Comparison of ENCODE assay signal across 20 cellular contexts in genomic region chr5:137115152-137115551, GRCh38.
A peak's percentile ranks its signal among the peaks of the same experiment; 100 is the strongest.
DNase-seq lines count a peak whose midpoint lies in the region; ATAC-seq, FAIRE-seq and TF ChIP-seq lines count a peak whose summit lies in the region.
"Had no signal": no experiment of that assay in that cellular context is flagged by ENCODE, and none has a peak within 500 bp of the region (broad histone marks: within the 10 kb centered on the region; RNA-seq: fewer than 3 reads in every experiment).

No MANE protein-coding gene starts in this region.

- dilution Hi-C loops in endothelial cell of umbilical vein (cut with MboI; ENCODE audit: extremely low pct_ligation_motif_present, low sequenced_read_pairs), result no loop called here

- CTCF ChIA-PET in PC-3 (lab: Charles Lee), result no interaction called here
- CTCF ChIA-PET in endothelial cell of umbilical vein (lab: Charles Lee), result interaction anchor here (1.2 to 2.5 kb wide), 3 partner anchors 9 to 146 kb away, joined by 3 to 7 read pairs (median 4); no protein-coding TSS in a partner anchor

- no peaks in the 10 kb centered on the region for H3K36me3 ChIP-seq in BLaER1 treated with 17β-estradiol and CSF1 and Interleukin-3, amounts not matched to agents 10 nM and 100 nM
- H3K36me3 ChIP-seq in PC-3 (ENCODE audit: low read depth, low read length) (no peaks in the 10 kb centered on the region), endothelial cell of umbilical vein (ENCODE audit: control insufficient read depth in 2 of 2, extremely low read depth in 1 of 2, insufficient read depth in 2 of 2, low read length in 2 of 2) (no peaks in the 10 kb centered on the region), upper lobe of left lung (no peaks in the 10 kb centered on the region)

- no peaks in the 10 kb centered on the region for H3K27me3 ChIP-seq in BLaER1 treated with 17β-estradiol and CSF1 and Interleukin-3, amounts not matched to agents 10 nM and 100 nM
- H3K27me3 ChIP-seq in PC-3 (ENCODE audit: low read length) (no peaks in the 10 kb centered on the region), endothelial cell of umbilical vein (ENCODE audit: control insufficient read depth in 2 of 2, insufficient read depth in 2 of 2, low read length in 2 of 2) (no peaks in the 10 kb centered on the region), upper lobe of left lung (no peaks in the 10 kb centered on the region)

- no peaks in the 10 kb centered on the region for H3K9me1 ChIP-seq in endothelial cell of umbilical vein (replicated peaks; ENCODE audit: control insufficient read depth, extremely low read depth, insufficient read depth, low read length)

- POLR2A ChIA-PET in PC-3 (lab: Charles Lee; ENCODE audit: unreplicated experiment) (no interaction called here), endothelial cell of umbilical vein (lab: Charles Lee) (no interaction called here)

- BruUV-seq in PC-3 (replicated peaks; lab: Mats Ljungman, UMichigan) (no TSS peak), endothelial cell of umbilical vein (replicated peaks; lab: Mats Ljungman, UMichigan) (no TSS peak)

- H3K9ac ChIP-seq in BLaER1 treated with 17β-estradiol and CSF1 and Interleukin-3, amounts not matched to agents 10 nM and 100 nM, result no peak overlapping the region
- H3K9ac ChIP-seq in PC-3 (ENCODE audit: low read length), result no peak overlapping the region
- no peak overlapping the region for H3K9ac ChIP-seq in endothelial cell of umbilical vein (replicated peaks; ENCODE audit: extremely low read depth, insufficient read depth, low read length)

- WGBS in upper lobe of left lung, 2 donors, result 53 to 56% methylated on average over 6 of the region's 6 CpGs

- ATAC-seq in PC-3 (no peak), GM19395 (IDR thresholded peaks at IDR 0.05; ENCODE audit: unreplicated experiment) (no peak), GM19397 (IDR thresholded peaks at IDR 0.05; ENCODE audit: unreplicated experiment) (no peak), HG02973 (IDR thresholded peaks at IDR 0.05; ENCODE audit: unreplicated experiment) (no peak), upper lobe of left lung (ENCODE audit: low FRiP score in 2 of 2) (no peak)
- ATAC-seq: T-cell had no signal

- FAIRE-seq in endothelial cell of umbilical vein (lab: Jason Lieb, UNC), result no peak
- FAIRE-seq: G401.6, HTR-8/SVneo had no signal

- DNase-seq in KBM-7 (peak; percentile 3), PC-3 (peak; percentile 3), endothelial cell of umbilical vein (ENCODE audit: low read depth, low spot score) (peak; percentile 47), upper lobe of left lung (no peak)
- DNase-seq: AML-193; Calu3; CD4-positive, alpha-beta T cell; DMS79; HCEC 1CT; NCI-H1105; NCI-H187; NCI-H446 treated with DMSO at 0.1 percent for 48 hours; NCI-H774; T-cell had no signal

- H3F3A ChIP-seq in PC-3 (ENCODE audit: low read length, unreplicated experiment), result no peaks in the 10 kb centered on the region

- no peak for TF ChIP-seq EP300 in upper lobe of left lung (IDR thresholded peaks at IDR 0.05)

- no peaks in the 10 kb centered on the region for H4K20me1 ChIP-seq in BLaER1 treated with 17β-estradiol and CSF1 and Interleukin-3, amounts not matched to agents 10 nM and 100 nM
- H4K20me1 ChIP-seq in PC-3 (ENCODE audit: low read length) (no peaks in the 10 kb centered on the region), endothelial cell of umbilical vein (replicated peaks; ENCODE audit: control insufficient read depth, extremely low read depth, insufficient read depth, low read length) (no peaks in the 10 kb centered on the region)

- TF ChIP-seq POLR2A in endothelial cell of umbilical vein (IDR thresholded peaks at IDR 0.05; ENCODE audit: low read depth, low read length) (no peak), upper lobe of left lung (IDR thresholded peaks at IDR 0.05) (no peak)

- H3K9me2 ChIP-seq in PC-3 (replicated peaks; ENCODE audit: low read length), result no peaks in the 10 kb centered on the region

- in situ Hi-C loops in KBM-7 (cut with MboI; ENCODE audit: low pct_unique_long_range_greater_than_20kb, low sequenced_read_pairs), result no loop called here

- H3K4me2 ChIP-seq in BLaER1 treated with 17β-estradiol and CSF1 and Interleukin-3, amounts not matched to agents 10 nM and 100 nM, result peak overlapping the region; percentile 69 to 90 (median 79)
- peak overlapping the region; percentile 8 for H3K4me2 ChIP-seq in PC-3 (ENCODE audit: low read length)
- peak overlapping the region; percentile 20 for H3K4me2 ChIP-seq in endothelial cell of umbilical vein (ENCODE audit: insufficient read depth, low read length)

- no peaks in the 10 kb centered on the region for H3K9me3 ChIP-seq in BLaER1 treated with 17β-estradiol and CSF1 and Interleukin-3, amounts not matched to agents 10 nM and 100 nM (replicated peaks in 1 of 11)
- no peaks in the 10 kb centered on the region for H3K9me3 ChIP-seq in PC-3 (ENCODE audit: low read length)
- no peaks in the 10 kb centered on the region for H3K9me3 ChIP-seq in endothelial cell of umbilical vein (replicated peaks; ENCODE audit: control insufficient read depth, insufficient read depth, low read length)
- H3K9me3 ChIP-seq in upper lobe of left lung, result no peaks in the 10 kb centered on the region

- H3K4me1 ChIP-seq in BLaER1 treated with 17β-estradiol and CSF1 and Interleukin-3, amounts not matched to agents 10 nM and 100 nM, result peaks cover 19 to 23% (median 21%) of the 10 kb centered on the region in 10 experiments
- H3K4me1 ChIP-seq in PC-3 (ENCODE audit: insufficient read depth, low read length), result peaks cover 14% of the 10 kb centered on the region
- peaks cover 20% of the 10 kb centered on the region for H3K4me1 ChIP-seq in endothelial cell of umbilical vein (ENCODE audit: control insufficient read depth, extremely low read depth, insufficient read depth, low read length)
- no peaks in the 10 kb centered on the region for H3K4me1 ChIP-seq in upper lobe of left lung

- H2AFZ ChIP-seq in PC-3 (ENCODE audit: low read length) (no peak overlapping the region), endothelial cell of umbilical vein (ENCODE audit: low read depth, low read length) (no peak overlapping the region)

- no peak overlapping the region for H3K4me3 ChIP-seq in BLaER1 treated with 17β-estradiol and CSF1 and Interleukin-3, amounts not matched to agents 10 nM and 100 nM
- H3K4me3 ChIP-seq in PC-3 (ENCODE audit: low read length) (no peak overlapping the region), endothelial cell of umbilical vein (replicated peaks in 1 of 3; ENCODE audit: insufficient read depth in 1 of 3, low read depth in 1 of 3, low read length in 3 of 3) (no peak overlapping the region), upper lobe of left lung (no peak overlapping the region)

- intact Hi-C loops in PC-3 (cut with micrococcal nuclease), result no loop called here
- intact Hi-C loops in endothelial cell of umbilical vein (cut with micrococcal nuclease), result loop anchor here (1.0 to 5.0 kb wide), 2 partner anchors 22 to 43 kb away; no protein-coding TSS in a partner anchor

- H3K79me2 ChIP-seq in PC-3 (ENCODE audit: low read length) (no peaks in the 10 kb centered on the region), endothelial cell of umbilical vein (ENCODE audit: control insufficient read depth, insufficient read depth, low read length) (no peaks in the 10 kb centered on the region)

- no peak for TF ChIP-seq CTCF in PC-3 (conservative IDR thresholded peaks at IDR 0.05; ENCODE audit: low read depth, low read length)
- TF ChIP-seq CTCF in endothelial cell of umbilical vein (IDR thresholded peaks at IDR 0.05; ENCODE audit: extremely low read depth in 1 of 2, insufficient read depth in 1 of 2, low read depth in 1 of 2, low read length in 2 of 2), result no peak
- no peak for TF ChIP-seq CTCF in upper lobe of left lung (IDR thresholded peaks at IDR 0.05)

- H3K27ac ChIP-seq in BLaER1 treated with 17β-estradiol and CSF1 and Interleukin-3, amounts not matched to agents 10 nM and 100 nM, result peak overlapping the region in 9 of 11 experiments; percentile 9 to 57 (median 39); a peak in 12 of 22 replicates
- H3K27ac ChIP-seq in PC-3 (ENCODE audit: low read length) (no peak overlapping the region), endothelial cell of umbilical vein (ENCODE audit: insufficient read depth, low read depth, low read length) (peak overlapping the region; percentile 41), upper lobe of left lung (no peak overlapping the region)

TF ChIP-seq in endothelial cell of umbilical vein, 7 proteins besides CTCF, POLR2A, EP300 and RAD21:
- TF ChIP-seq GATA2 (IDR thresholded peaks at IDR 0.05; ENCODE audit: insufficient read depth, insufficient read length, low read depth, low read length) (no peak), FOS (IDR thresholded peaks at IDR 0.05; ENCODE audit: borderline replicate concordance, insufficient read depth, low read length) (peak; percentile 24)

Comparison
In these comparisons a context has a peak if more than half of its experiments do, and no peak if none do; other contexts are left out.
1. H3K27ac ChIP-seq: peak in BLaER1 treated with 17β-estradiol and CSF1 and Interleukin-3, amounts not matched to agents 10 nM and 100 nM (9 of 11) and endothelial cell of umbilical vein (single experiment); none in PC-3 (single experiment) and upper lobe of left lung (0 of 4).
2. H3K4me2 ChIP-seq: peak in every context shown above with its lines; median percentile 79 in BLaER1 treated with 17β-estradiol and CSF1 and Interleukin-3, amounts not matched to agents 10 nM and 100 nM; 20 in endothelial cell of umbilical vein; 8 in PC-3.
3. DNase-seq: peak in KBM-7 (single experiment), PC-3 (single experiment) and endothelial cell of umbilical vein (single experiment); none in upper lobe of left lung (0 of 2).